ENCODE assay signal across 1 cellular context in the genomic region with DNA sequence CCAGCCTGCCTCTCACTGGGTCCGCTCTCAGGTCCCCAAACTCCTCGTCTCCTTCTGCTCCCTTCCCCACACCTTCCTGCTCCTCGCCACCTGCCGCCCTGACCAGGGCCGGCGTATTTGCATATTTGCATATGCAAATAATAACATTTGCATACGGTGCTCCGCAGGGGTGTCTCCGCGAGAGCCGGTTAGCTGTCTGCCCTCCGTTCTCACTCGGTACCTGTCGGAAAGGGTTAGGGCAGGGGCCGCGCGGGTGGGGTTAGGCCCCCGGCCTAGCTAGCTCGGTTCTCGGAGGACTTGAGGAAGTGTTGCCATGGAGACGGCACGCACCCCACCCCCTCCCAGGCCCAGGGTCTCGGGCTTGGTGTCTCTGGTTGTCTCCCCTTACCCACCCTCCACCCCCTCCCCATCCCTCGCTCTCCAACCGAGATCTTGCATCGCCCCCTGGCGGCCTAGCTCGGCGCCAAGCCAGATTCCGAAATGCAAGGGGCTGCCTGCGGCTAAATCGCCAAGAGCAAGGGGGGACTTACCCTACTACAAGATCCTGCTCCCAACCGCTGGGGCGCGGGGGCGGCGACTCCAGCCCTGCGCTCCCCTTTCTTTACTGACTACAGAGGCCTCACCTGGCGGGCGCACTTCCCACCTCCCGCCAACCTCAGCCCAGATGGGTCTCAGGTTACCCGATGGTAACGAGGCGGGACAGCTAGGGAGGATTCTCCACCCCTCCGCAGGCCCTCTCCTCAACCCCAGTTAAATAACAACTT.
TF ChIP-seq lines count a peak whose summit lies in the region.

No MANE protein-coding gene starts in this region.

TF ChIP-seq in H1, 55 proteins besides CTCF, POLR2A, EP300 and RAD21:
- TF ChIP-seq JUN (IDR thresholded peaks at IDR 0.05; ENCODE audit: low read depth, low read length) (no peak), CTBP2 (IDR thresholded peaks at IDR 0.05; ENCODE audit: borderline replicate concordance, insufficient read depth, insufficient read length, low read length) (no peak), SP4 (IDR thresholded peaks at IDR 0.05; ENCODE audit: low read length) (no peak), RXRA (IDR thresholded peaks at IDR 0.05; ENCODE audit: insufficient read depth, low read depth, low read length) (no peak), CHD2 (IDR thresholded peaks at IDR 0.05; ENCODE audit: low read length) (peak; percentile 43; the same call in 1 of the 2 replicates), EGR1 (IDR thresholded peaks at IDR 0.05; ENCODE audit: borderline replicate concordance, low read depth, low read length) (peak; percentile 94), BCL11A (IDR thresholded peaks at IDR 0.05; ENCODE audit: low read depth in 2 of 2, low read length in 2 of 2) (no peak), CREB1 (IDR thresholded peaks at IDR 0.05) (0 out of 2 replicates have a peak, but pooled peaks have one; percentile 24), PHF8 (conservative IDR thresholded peaks at IDR 0.05; ENCODE audit: low read depth, low read length) (no peak), TEAD4 (IDR thresholded peaks at IDR 0.05; ENCODE audit: low read depth, low read length) (peak; percentile 75), POU5F1 (IDR thresholded peaks at IDR 0.05; ENCODE audit: low read depth, low read length) (peak; percentile 100), JUND (IDR thresholded peaks at IDR 0.05; ENCODE audit: low read length) (no peak), GABPA (IDR thresholded peaks at IDR 0.05; ENCODE audit: borderline replicate concordance, insufficient read depth, low read length) (no peak), SRF (IDR thresholded peaks at IDR 0.05; ENCODE audit: low read depth, low read length) (no peak), HDAC6 (IDR thresholded peaks at IDR 0.05; ENCODE audit: low read depth, low read length) (no peak), SIRT6 (IDR thresholded peaks at IDR 0.05; ENCODE audit: low read length) (no peak), TAF1 (IDR thresholded peaks at IDR 0.05; ENCODE audit: low read depth, low read length) (no peak), RNF2 (IDR thresholded peaks at IDR 0.05; ENCODE audit: borderline replicate concordance, low read depth, low read length, missing control alignments, poor library complexity, severe bottlenecking) (no peak), KDM4A (IDR thresholded peaks at IDR 0.05; ENCODE audit: low read depth, low read length, severe bottlenecking) (peak; percentile 62), SIX5 (IDR thresholded peaks at IDR 0.05; ENCODE audit: low read depth, low read length) (no peak), YY1 (IDR thresholded peaks at IDR 0.05; ENCODE audit: low read depth, low read length) (no peak), SIN3A (conservative IDR thresholded peaks at IDR 0.05 in 1 of 2, IDR thresholded peaks at IDR 0.05 in 1 of 2; ENCODE audit: low read depth in 1 of 2, low read length in 2 of 2) (peak; percentile 33 to 80; a peak in 2 of 4 replicates), CBX5 (IDR thresholded peaks at IDR 0.05; ENCODE audit: low read depth, low read length) (no peak), USF2 (IDR thresholded peaks at IDR 0.05; ENCODE audit: low read length) (no peak), SAP30 (IDR thresholded peaks at IDR 0.05; ENCODE audit: insufficient read depth, insufficient replicate concordance, low read length) (no peak), ZNF274 (IDR thresholded peaks at IDR 0.05; ENCODE audit: borderline replicate concordance, extremely low read depth, low read length) (no peak), SP2 (IDR thresholded peaks at IDR 0.05; ENCODE audit: low read length) (no peak), NANOG (IDR thresholded peaks at IDR 0.05; ENCODE audit: insufficient read depth, low read depth, low read length, poor library complexity, severe bottlenecking) (no peak), KDM1A (IDR thresholded peaks at IDR 0.05; ENCODE audit: borderline replicate concordance, low read length) (peak; percentile 74; the same call in 1 of the 2 replicates), POLR2AphosphoS5 (IDR thresholded peaks at IDR 0.05; ENCODE audit: low read depth, low read length) (no peak), EZH2 (IDR thresholded peaks at IDR 0.05; ENCODE audit: low read depth, low read length, severe bottlenecking) (no peak), KDM5A (IDR thresholded peaks at IDR 0.05; ENCODE audit: low read length) (no peak), HDAC2 (IDR thresholded peaks at IDR 0.05; ENCODE audit: borderline replicate concordance in 1 of 2, low read depth in 2 of 2, low read length in 2 of 2) (no peak), SP1 (IDR thresholded peaks at IDR 0.05; ENCODE audit: low read depth, low read length) (0 out of 2 replicates have a peak, but pooled peaks have one; percentile 23), MAFK (IDR thresholded peaks at IDR 0.05; ENCODE audit: low read depth, low read length) (peak; percentile 49; the same call in 1 of the 2 replicates), NRF1 (IDR thresholded peaks at IDR 0.05; ENCODE audit: low read depth, low read length) (no peak), TAF7 (optimal IDR thresholded peaks at IDR 0.05; ENCODE audit: borderline replicate concordance, low read depth, low read length) (no peak), BRCA1 (IDR thresholded peaks at IDR 0.05; ENCODE audit: low read depth, low read length) (no peak), CHD1 (IDR thresholded peaks at IDR 0.05; ENCODE audit: low read depth, low read length) (no peak), CBX8 (IDR thresholded peaks at IDR 0.05; ENCODE audit: borderline replicate concordance, low read depth, low read length) (no peak), ASH2L (IDR thresholded peaks at IDR 0.05; ENCODE audit: low read length) (peak; percentile 79), BACH1 (IDR thresholded peaks at IDR 0.05; ENCODE audit: low read length) (no peak), GTF2F1 (IDR thresholded peaks at IDR 0.05; ENCODE audit: borderline replicate concordance, low read depth, low read length) (no peak), ATF3 (IDR thresholded peaks at IDR 0.05; ENCODE audit: insufficient read depth, low read depth, low read length) (no peak), FOSL1 (IDR thresholded peaks at IDR 0.05; ENCODE audit: insufficient read depth, low read depth, low read length) (no peak), RFX5 (IDR thresholded peaks at IDR 0.05; ENCODE audit: borderline replicate concordance, low read depth, low read length) (no peak), TBP (IDR thresholded peaks at IDR 0.05; ENCODE audit: low read depth, low read length) (no peak), RBBP5 (IDR thresholded peaks at IDR 0.05; ENCODE audit: borderline replicate concordance, low read depth, low read length) (no peak), CEBPB (IDR thresholded peaks at IDR 0.05; ENCODE audit: low read depth, low read length) (no peak), SUZ12 (IDR thresholded peaks at IDR 0.05; ENCODE audit: low read length) (no peak), TCF12 (IDR thresholded peaks at IDR 0.05; ENCODE audit: low read depth, low read length) (no peak)
- TF ChIP-seq, protein P1, sequence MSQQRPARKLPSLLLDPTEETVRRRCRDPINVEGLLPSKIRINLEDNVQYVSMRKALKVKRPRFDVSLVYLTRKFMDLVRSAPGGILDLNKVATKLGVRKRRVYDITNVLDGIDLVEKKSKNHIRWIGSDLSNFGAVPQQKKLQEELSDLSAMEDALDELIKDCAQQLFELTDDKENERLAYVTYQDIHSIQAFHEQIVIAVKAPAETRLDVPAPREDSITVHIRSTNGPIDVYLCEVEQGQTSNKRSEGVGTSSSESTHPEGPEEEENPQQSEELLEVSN (IDR thresholded peaks at IDR 0.05), result no peak; the same call in 1 of the 2 replicates
- TF ChIP-seq, protein P2, sequence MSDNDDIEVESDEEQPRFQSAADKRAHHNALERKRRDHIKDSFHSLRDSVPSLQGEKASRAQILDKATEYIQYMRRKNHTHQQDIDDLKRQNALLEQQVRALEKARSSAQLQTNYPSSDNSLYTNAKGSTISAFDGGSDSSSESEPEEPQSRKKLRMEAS (IDR thresholded peaks at IDR 0.05), result peak; percentile 50
- TF ChIP-seq, protein P3, sequence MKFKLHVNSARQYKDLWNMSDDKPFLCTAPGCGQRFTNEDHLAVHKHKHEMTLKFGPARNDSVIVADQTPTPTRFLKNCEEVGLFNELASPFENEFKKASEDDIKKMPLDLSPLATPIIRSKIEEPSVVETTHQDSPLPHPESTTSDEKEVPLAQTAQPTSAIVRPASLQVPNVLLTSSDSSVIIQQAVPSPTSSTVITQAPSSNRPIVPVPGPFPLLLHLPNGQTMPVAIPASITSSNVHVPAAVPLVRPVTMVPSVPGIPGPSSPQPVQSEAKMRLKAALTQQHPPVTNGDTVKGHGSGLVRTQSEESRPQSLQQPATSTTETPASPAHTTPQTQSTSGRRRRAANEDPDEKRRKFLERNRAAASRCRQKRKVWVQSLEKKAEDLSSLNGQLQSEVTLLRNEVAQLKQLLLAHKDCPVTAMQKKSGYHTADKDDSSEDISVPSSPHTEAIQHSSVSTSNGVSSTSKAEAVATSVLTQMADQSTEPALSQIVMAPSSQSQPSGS (IDR thresholded peaks at IDR 0.05; ENCODE audit: low read length), result no peak
- TF ChIP-seq, protein P4, sequence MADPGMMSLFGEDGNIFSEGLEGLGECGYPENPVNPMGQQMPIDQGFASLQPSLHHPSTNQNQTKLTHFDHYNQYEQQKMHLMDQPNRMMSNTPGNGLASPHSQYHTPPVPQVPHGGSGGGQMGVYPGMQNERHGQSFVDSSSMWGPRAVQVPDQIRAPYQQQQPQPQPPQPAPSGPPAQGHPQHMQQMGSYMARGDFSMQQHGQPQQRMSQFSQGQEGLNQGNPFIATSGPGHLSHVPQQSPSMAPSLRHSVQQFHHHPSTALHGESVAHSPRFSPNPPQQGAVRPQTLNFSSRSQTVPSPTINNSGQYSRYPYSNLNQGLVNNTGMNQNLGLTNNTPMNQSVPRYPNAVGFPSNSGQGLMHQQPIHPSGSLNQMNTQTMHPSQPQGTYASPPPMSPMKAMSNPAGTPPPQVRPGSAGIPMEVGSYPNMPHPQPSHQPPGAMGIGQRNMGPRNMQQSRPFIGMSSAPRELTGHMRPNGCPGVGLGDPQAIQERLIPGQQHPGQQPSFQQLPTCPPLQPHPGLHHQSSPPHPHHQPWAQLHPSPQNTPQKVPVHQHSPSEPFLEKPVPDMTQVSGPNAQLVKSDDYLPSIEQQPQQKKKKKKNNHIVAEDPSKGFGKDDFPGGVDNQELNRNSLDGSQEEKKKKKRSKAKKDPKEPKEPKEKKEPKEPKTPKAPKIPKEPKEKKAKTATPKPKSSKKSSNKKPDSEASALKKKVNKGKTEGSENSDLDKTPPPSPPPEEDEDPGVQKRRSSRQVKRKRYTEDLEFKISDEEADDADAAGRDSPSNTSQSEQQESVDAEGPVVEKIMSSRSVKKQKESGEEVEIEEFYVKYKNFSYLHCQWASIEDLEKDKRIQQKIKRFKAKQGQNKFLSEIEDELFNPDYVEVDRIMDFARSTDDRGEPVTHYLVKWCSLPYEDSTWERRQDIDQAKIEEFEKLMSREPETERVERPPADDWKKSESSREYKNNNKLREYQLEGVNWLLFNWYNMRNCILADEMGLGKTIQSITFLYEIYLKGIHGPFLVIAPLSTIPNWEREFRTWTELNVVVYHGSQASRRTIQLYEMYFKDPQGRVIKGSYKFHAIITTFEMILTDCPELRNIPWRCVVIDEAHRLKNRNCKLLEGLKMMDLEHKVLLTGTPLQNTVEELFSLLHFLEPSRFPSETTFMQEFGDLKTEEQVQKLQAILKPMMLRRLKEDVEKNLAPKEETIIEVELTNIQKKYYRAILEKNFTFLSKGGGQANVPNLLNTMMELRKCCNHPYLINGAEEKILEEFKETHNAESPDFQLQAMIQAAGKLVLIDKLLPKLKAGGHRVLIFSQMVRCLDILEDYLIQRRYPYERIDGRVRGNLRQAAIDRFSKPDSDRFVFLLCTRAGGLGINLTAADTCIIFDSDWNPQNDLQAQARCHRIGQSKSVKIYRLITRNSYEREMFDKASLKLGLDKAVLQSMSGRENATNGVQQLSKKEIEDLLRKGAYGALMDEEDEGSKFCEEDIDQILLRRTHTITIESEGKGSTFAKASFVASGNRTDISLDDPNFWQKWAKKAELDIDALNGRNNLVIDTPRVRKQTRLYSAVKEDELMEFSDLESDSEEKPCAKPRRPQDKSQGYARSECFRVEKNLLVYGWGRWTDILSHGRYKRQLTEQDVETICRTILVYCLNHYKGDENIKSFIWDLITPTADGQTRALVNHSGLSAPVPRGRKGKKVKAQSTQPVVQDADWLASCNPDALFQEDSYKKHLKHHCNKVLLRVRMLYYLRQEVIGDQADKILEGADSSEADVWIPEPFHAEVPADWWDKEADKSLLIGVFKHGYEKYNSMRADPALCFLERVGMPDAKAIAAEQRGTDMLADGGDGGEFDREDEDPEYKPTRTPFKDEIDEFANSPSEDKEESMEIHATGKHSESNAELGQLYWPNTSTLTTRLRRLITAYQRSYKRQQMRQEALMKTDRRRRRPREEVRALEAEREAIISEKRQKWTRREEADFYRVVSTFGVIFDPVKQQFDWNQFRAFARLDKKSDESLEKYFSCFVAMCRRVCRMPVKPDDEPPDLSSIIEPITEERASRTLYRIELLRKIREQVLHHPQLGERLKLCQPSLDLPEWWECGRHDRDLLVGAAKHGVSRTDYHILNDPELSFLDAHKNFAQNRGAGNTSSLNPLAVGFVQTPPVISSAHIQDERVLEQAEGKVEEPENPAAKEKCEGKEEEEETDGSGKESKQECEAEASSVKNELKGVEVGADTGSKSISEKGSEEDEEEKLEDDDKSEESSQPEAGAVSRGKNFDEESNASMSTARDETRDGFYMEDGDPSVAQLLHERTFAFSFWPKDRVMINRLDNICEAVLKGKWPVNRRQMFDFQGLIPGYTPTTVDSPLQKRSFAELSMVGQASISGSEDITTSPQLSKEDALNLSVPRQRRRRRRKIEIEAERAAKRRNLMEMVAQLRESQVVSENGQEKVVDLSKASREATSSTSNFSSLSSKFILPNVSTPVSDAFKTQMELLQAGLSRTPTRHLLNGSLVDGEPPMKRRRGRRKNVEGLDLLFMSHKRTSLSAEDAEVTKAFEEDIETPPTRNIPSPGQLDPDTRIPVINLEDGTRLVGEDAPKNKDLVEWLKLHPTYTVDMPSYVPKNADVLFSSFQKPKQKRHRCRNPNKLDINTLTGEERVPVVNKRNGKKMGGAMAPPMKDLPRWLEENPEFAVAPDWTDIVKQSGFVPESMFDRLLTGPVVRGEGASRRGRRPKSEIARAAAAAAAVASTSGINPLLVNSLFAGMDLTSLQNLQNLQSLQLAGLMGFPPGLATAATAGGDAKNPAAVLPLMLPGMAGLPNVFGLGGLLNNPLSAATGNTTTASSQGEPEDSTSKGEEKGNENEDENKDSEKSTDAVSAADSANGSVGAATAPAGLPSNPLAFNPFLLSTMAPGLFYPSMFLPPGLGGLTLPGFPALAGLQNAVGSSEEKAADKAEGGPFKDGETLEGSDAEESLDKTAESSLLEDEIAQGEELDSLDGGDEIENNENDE (IDR thresholded peaks at IDR 0.05; ENCODE audit: insufficient replicate concordance, low read length), result no peak
